27 cellular contexts compared by ENCODE assay signal in the genomic region with DNA sequence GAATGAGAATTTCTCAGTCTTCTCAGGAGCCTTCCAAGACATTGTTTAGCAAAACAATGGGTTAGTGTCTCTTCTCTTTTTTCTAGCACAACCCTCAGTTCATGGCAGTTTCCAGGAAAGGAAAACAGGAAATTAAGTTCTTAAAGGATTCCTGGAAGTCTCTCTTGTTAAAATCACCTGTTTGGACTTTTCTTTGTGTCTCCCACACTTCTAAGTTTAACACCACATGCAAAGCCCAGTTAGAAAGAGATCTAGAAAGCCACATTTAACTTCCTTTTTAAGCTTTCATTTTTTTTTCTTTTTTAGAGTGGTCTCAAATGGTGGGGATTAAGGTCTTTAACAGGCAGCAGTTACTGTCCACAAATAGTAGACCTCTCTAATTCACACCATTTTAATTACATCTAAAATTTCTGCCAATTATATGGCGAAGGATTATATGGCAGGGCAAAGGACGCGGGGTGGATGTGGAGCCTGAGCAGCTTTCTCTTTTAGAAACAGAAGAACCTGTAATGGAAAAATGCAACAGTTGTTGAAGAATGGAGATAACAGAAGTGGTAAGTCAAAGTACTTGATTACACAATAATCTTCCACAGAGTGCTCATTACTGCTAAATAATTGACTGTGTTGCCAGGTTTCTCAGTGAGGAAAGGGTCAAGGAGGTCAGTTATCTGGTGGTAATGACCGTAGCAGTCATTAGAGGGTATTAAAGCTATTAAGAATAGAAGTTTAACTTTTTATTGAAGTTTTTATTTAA.
DNase-seq lines count a peak whose midpoint lies in the region; ATAC-seq and TF ChIP-seq lines count a peak whose summit lies in the region.
"Had no signal": no experiment of that assay in that cellular context is flagged by ENCODE, and none has a peak within 500 bp of the region (broad histone marks: within the 10 kb centered on the region; RNA-seq: fewer than 3 reads in every experiment).

No MANE protein-coding gene starts in this region.

- 95 to 96% methylated on average over 4 of the region's 4 CpGs for WGBS in gastroesophageal sphincter (ENCODE audit: low coverage in 1 of 2), 2 donors

- H3K27me3 ChIP-seq in neural progenitor cell = no peaks in the 10 kb centered on the region
- H3K27me3 ChIP-seq in gastroesophageal sphincter = no peaks in the 10 kb centered on the region
- H3K27me3 ChIP-seq: ascending aorta, BE2C, cardiac muscle cell, esophagus squamous epithelium, tibial artery had no signal

- no peak for ATAC-seq in gastroesophageal sphincter
- ATAC-seq: natural killer cell had no signal

- H3K9me3 Mint-ChIP-seq in neural progenitor cell = no peaks in the 10 kb centered on the region
- H3K9me3 Mint-ChIP-seq in T-helper 2 cell treated with Interferon-gamma antibody and Interleukin-4, amounts not matched to agents 5 μg/mL and 100 μg/mL, for 36 hours = no peaks in the 10 kb centered on the region
- H3K9me3 Mint-ChIP-seq: endodermal cell had no signal

- no peaks in the 10 kb centered on the region for H3K79me2 ChIP-seq in neural progenitor cell (ENCODE audit: low read depth)

- H3K36me3 ChIP-seq in HEK293 (ENCODE audit: control insufficient read depth in 2 of 2, insufficient read depth in 1 of 2, low read length in 2 of 2) = no peaks in the 10 kb centered on the region
- H3K36me3 ChIP-seq in neural progenitor cell = no peaks in the 10 kb centered on the region
- H3K36me3 ChIP-seq in gastroesophageal sphincter = no peaks in the 10 kb centered on the region
- H3K36me3 ChIP-seq: BE2C, cardiac muscle cell, esophagus squamous epithelium, tibial artery had no signal

- TF ChIP-seq POLR2A in gastroesophageal sphincter (IDR thresholded peaks at IDR 0.05) = no peak

- POLR2A ChIA-PET in HEK293 (lab: Yijun Ruan, JAX) = no interaction called here

- H3F3A ChIP-seq in neural progenitor cell (ENCODE audit: low read depth) = no peaks in the 10 kb centered on the region

- H3K27ac ChIP-seq in HEK293 (ENCODE audit: extremely low read depth, low read depth, low read length) = no peak overlapping the region
- no peak overlapping the region for H3K27ac ChIP-seq in neural progenitor cell
- H3K27ac ChIP-seq in gastroesophageal sphincter = no peak overlapping the region
- H3K27ac ChIP-seq: ascending aorta, cardiac muscle cell, esophagus squamous epithelium, HL-60, tibial artery had no signal

- no peak overlapping the region for H3K9ac ChIP-seq in neural progenitor cell

- DNase-seq in NOMO-1 treated with DMSO at 0.1 percent for 48 hours (lab: John Stamatoyannopoulos, UW; ENCODE audit: unreplicated experiment) = peak; percentile 4
- DNase-seq in NOMO-1 treated with dmso at 0.1 percent for 144 hours (lab: John Stamatoyannopoulos, UW; ENCODE audit: unreplicated experiment) = no peak
- DNase-seq in OCI-M1 (lab: John Stamatoyannopoulos, UW) = peak; percentile 52
- no peak for DNase-seq in neural progenitor cell (ENCODE audit: low spot score)
- no peak for DNase-seq in DMS53 treated with DMSO at 0.1 percent for 48 hours (lab: John Stamatoyannopoulos, UW; ENCODE audit: unreplicated experiment)
- DNase-seq in T-helper 2 cell treated with Interferon-gamma antibody and Interleukin-4, amounts not matched to agents 5 μg/mL and 100 μg/mL, for 36 hours (ENCODE audit: low spot score) = no peak
- DNase-seq: ACHN; activated CD4-positive, alpha-beta T cell treated with anti-CD3 and anti-CD28 coated beads for 1 hour; activated CD8-positive, alpha-beta memory T cell treated with anti-CD3 and anti-CD28 coated beads for 24 hours; activated effector memory CD4-positive, alpha-beta T cell treated with Interleukin-2 at 50 U/mL for 16 hours; BE2C; cortex of kidney; DMS153; endodermal cell; esophagus squamous epithelium; GOT3; natural killer cell; NCI-H1436 treated with DMSO at 0.1 percent for 48 hours; NCI-H510A; tibial artery had no signal

- H3K9me3 ChIP-seq in HEK293 (ENCODE audit: control insufficient read depth, insufficient read depth, low read depth, low read length) (no peaks in the 10 kb centered on the region), neural progenitor cell (ENCODE audit: low read depth) (no peaks in the 10 kb centered on the region), gastroesophageal sphincter (no peaks in the 10 kb centered on the region)
- H3K9me3 ChIP-seq: ascending aorta, esophagus squamous epithelium, tibial artery had no signal

- CTCF ChIA-PET in HEK293 (lab: Yijun Ruan, JAX) = no interaction called here

- peak overlapping the region; percentile 53 for H3K4me2 ChIP-seq in neural progenitor cell

- no peaks in the 10 kb centered on the region for H3K36me3 Mint-ChIP-seq in neural progenitor cell
- H3K36me3 Mint-ChIP-seq in T-helper 2 cell treated with Interferon-gamma antibody and Interleukin-4, amounts not matched to agents 5 μg/mL and 100 μg/mL, for 36 hours (ENCODE audit: low read depth) = no peaks in the 10 kb centered on the region
- H3K36me3 Mint-ChIP-seq: natural killer cell had no signal

- no peaks in the 10 kb centered on the region for H3K27me3 Mint-ChIP-seq in neural progenitor cell (ENCODE audit: insufficient read depth, low read depth)
- peaks cover 2% of the 10 kb centered on the region for H3K27me3 Mint-ChIP-seq in T-helper 2 cell treated with Interferon-gamma antibody and Interleukin-4, amounts not matched to agents 5 μg/mL and 100 μg/mL, for 36 hours (ENCODE audit: low read depth)
- H3K27me3 Mint-ChIP-seq: activated naive CD8-positive, alpha-beta T cell had no signal

- peak overlapping the region; percentile 52 for H3K27ac Mint-ChIP-seq in neural progenitor cell
- H3K27ac Mint-ChIP-seq in T-helper 2 cell treated with Interferon-gamma antibody and Interleukin-4, amounts not matched to agents 5 μg/mL and 100 μg/mL, for 36 hours = no peak overlapping the region
- H3K27ac Mint-ChIP-seq: activated naive CD8-positive, alpha-beta T cell; endodermal cell; natural killer cell; T-helper 1 cell treated with Interleukin-12 subunit alpha and Interleukin-12 subunit beta and Interleukin-4 antibody, amounts not matched to agents 30 μg/mL and 1 μg/mL, for 36 hours had no signal

- H2AFZ ChIP-seq in neural progenitor cell (replicated peaks) = peak overlapping the region; percentile 5

- TF ChIP-seq CTCF in HEK293 (tag by site-specific recombination; IDR thresholded peaks at IDR 0.05) (no peak), neural progenitor cell (IDR thresholded peaks at IDR 0.05) (no peak), gastroesophageal sphincter (IDR thresholded peaks at IDR 0.05) (no peak)

- H3K4me3 ChIP-seq in HEK293 (ENCODE audit: low read depth, low read length) (no peak overlapping the region), neural progenitor cell (no peak overlapping the region), gastroesophageal sphincter (no peak overlapping the region)
- H3K4me3 ChIP-seq: ascending aorta, cardiac muscle cell, esophagus squamous epithelium, tibial artery had no signal

- H4K20me1 ChIP-seq in neural progenitor cell (ENCODE audit: low read depth) = no peaks in the 10 kb centered on the region

- no peak overlapping the region for H3K4me3 Mint-ChIP-seq in neural progenitor cell
- H3K4me3 Mint-ChIP-seq in T-helper 2 cell treated with Interferon-gamma antibody and Interleukin-4, amounts not matched to agents 5 μg/mL and 100 μg/mL, for 36 hours = no peak overlapping the region
- H3K4me3 Mint-ChIP-seq: activated naive CD8-positive, alpha-beta T cell; endodermal cell; natural killer cell; T-helper 1 cell treated with Interleukin-12 subunit alpha and Interleukin-12 subunit beta and Interleukin-4 antibody, amounts not matched to agents 30 μg/mL and 1 μg/mL, for 36 hours had no signal

- H3K4me1 ChIP-seq in HEK293 (ENCODE audit: control insufficient read depth, insufficient read depth, low read length) (peaks cover 7% of the 10 kb centered on the region; the same call in 1 of the 2 replicates), neural progenitor cell (peaks cover 16% of the 10 kb centered on the region), gastroesophageal sphincter (no peaks in the 10 kb centered on the region)
- H3K4me1 ChIP-seq: esophagus squamous epithelium had no signal

- H3K4me1 Mint-ChIP-seq in neural progenitor cell = peaks cover 12% of the 10 kb centered on the region
- H3K4me1 Mint-ChIP-seq in T-helper 2 cell treated with Interferon-gamma antibody and Interleukin-4, amounts not matched to agents 5 μg/mL and 100 μg/mL, for 36 hours (ENCODE audit: low read depth) = no peaks in the 10 kb centered on the region
- H3K4me1 Mint-ChIP-seq: natural killer cell had no signal

- no peak for TF ChIP-seq EP300 in gastroesophageal sphincter (IDR thresholded peaks at IDR 0.05)

TF ChIP-seq in HEK293, 187 proteins besides CTCF, POLR2A, EP300 and RAD21 (continues in another document):
- no peak for TF ChIP-seq ZNF184 (tag by site-specific recombination; IDR thresholded peaks at IDR 0.05)
- TF ChIP-seq, protein P1, sequence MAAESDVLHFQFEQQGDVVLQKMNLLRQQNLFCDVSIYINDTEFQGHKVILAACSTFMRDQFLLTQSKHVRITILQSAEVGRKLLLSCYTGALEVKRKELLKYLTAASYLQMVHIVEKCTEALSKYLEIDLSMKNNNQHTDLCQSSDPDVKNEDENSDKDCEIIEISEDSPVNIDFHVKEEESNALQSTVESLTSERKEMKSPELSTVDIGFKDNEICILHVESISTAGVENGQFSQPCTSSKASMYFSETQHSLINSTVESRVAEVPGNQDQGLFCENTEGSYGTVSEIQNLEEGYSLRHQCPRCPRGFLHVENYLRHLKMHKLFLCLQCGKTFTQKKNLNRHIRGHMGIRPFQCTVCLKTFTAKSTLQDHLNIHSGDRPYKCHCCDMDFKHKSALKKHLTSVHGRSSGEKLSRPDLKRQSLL (tag by site-specific recombination; IDR thresholded peaks at IDR 0.05) = no peak
- no peak for TF ChIP-seq ZNF10 (tag by site-specific recombination; IDR thresholded peaks at IDR 0.05)
- TF ChIP-seq, protein P2, sequence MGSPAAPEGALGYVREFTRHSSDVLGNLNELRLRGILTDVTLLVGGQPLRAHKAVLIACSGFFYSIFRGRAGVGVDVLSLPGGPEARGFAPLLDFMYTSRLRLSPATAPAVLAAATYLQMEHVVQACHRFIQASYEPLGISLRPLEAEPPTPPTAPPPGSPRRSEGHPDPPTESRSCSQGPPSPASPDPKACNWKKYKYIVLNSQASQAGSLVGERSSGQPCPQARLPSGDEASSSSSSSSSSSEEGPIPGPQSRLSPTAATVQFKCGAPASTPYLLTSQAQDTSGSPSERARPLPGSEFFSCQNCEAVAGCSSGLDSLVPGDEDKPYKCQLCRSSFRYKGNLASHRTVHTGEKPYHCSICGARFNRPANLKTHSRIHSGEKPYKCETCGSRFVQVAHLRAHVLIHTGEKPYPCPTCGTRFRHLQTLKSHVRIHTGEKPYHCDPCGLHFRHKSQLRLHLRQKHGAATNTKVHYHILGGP (tag by site-specific recombination; IDR thresholded peaks at IDR 0.05) = peak; percentile 48; the same call in 1 of the 2 replicates
- no peak for TF ChIP-seq ZNF501 (tag by site-specific recombination; IDR thresholded peaks at IDR 0.05)
- no peak for TF ChIP-seq ZNF777 (tag by site-specific recombination; IDR thresholded peaks at IDR 0.05; ENCODE audit: borderline replicate concordance)
- no peak for TF ChIP-seq ZNF140 (tag by site-specific recombination; IDR thresholded peaks at IDR 0.05)
- no peak for TF ChIP-seq ZNF792 (tag by site-specific recombination; IDR thresholded peaks at IDR 0.05)
- TF ChIP-seq SCRT2 (tag by site-specific recombination; IDR thresholded peaks at IDR 0.05) = 0 out of 2 replicates have a peak, but pooled peaks have one; percentile 21

Comparison
In these comparisons a context has a peak if more than half of its experiments do, and no peak if none do; other contexts are left out.
1. DNase-seq: peak in NOMO-1 treated with DMSO at 0.1 percent for 48 hours (single experiment) and OCI-M1 (single experiment); none in NOMO-1 treated with dmso at 0.1 percent for 144 hours (single experiment), neural progenitor cell (single experiment), DMS53 treated with DMSO at 0.1 percent for 48 hours (single experiment) and T-helper 2 cell treated with Interferon-gamma antibody and Interleukin-4, amounts not matched to agents 5 μg/mL and 100 μg/mL, for 36 hours (single experiment).